ENCODE assay signal across 12 cellular contexts in genomic region chr14:26841920-26842741, GRCh38.
DNase-seq lines count a peak whose midpoint lies in the region; ATAC-seq and TF ChIP-seq lines count a peak whose summit lies in the region.
"Had no signal": no experiment of that assay in that cellular context is flagged by ENCODE, and none has a peak within 500 bp of the region (broad histone marks: within the 10 kb centered on the region; RNA-seq: fewer than 3 reads in every experiment).

No MANE protein-coding gene starts in this region.

- H3K79me2 ChIP-seq in Karpas-422 (ENCODE audit: low read length): no peaks in the 10 kb centered on the region

- H3K27me3 ChIP-seq in Karpas-422 (ENCODE audit: low read length): no peaks in the 10 kb centered on the region
- no peaks in the 10 kb centered on the region for H3K27me3 ChIP-seq in lower lobe of right lung (ENCODE audit: low read depth)
- no peaks in the 10 kb centered on the region for H3K27me3 ChIP-seq in neuronal stem cell (ENCODE audit: control insufficient read depth in 3 of 3, insufficient read depth in 3 of 3, low read depth in 1 of 3, low read length in 3 of 3)
- H3K27me3 ChIP-seq in HAP-1 (ENCODE audit: low read depth): no peaks in the 10 kb centered on the region

- H3K18ac ChIP-seq in neuronal stem cell (ENCODE audit: low read length): no peak overlapping the region

- H3K9me3 ChIP-seq in Karpas-422 (ENCODE audit: low read length) (peaks cover 71% of the 10 kb centered on the region), lower lobe of right lung (no peaks in the 10 kb centered on the region), neuronal stem cell (replicated peaks in 1 of 2; ENCODE audit: control insufficient read depth in 2 of 2, insufficient read depth in 1 of 2, low read depth in 1 of 2, low read length in 2 of 2) (no peaks in the 10 kb centered on the region), HAP-1 (no peaks in the 10 kb centered on the region)

- no peak overlapping the region for H3K4ac ChIP-seq in neuronal stem cell (ENCODE audit: low read length)

- H3K4me1 ChIP-seq in Karpas-422 (ENCODE audit: low read length) (no peaks in the 10 kb centered on the region), lower lobe of right lung (peaks cover 4% of the 10 kb centered on the region), neuronal stem cell (ENCODE audit: control insufficient read depth in 2 of 2, insufficient read depth in 1 of 2, low read depth in 1 of 2, low read length in 2 of 2) (peaks cover 1 to 9% of the 10 kb centered on the region in 2 donors), HAP-1 (no peaks in the 10 kb centered on the region)

- no peak for TF ChIP-seq CTCF in cardiac fibroblast (IDR thresholded peaks at IDR 0.05; ENCODE audit: low read depth, low read length)
- TF ChIP-seq CTCF in lower lobe of right lung (IDR thresholded peaks at IDR 0.05): no peak

- no peak overlapping the region for H3K23ac ChIP-seq in neuronal stem cell (ENCODE audit: low read depth, low read length, poor library complexity)

- H3K27ac ChIP-seq in Karpas-422 (ENCODE audit: low read length): no peak overlapping the region
- H3K27ac ChIP-seq in lower lobe of right lung: peak overlapping the region; percentile 53
- no peak overlapping the region for H3K27ac ChIP-seq in neuronal stem cell (replicated peaks; ENCODE audit: low read length)

- H3K36me3 ChIP-seq in Karpas-422 (ENCODE audit: insufficient read depth, low read length): peaks cover 4% of the 10 kb centered on the region; the same call in 1 of the 2 replicates
- no peaks in the 10 kb centered on the region for H3K36me3 ChIP-seq in lower lobe of right lung
- H3K36me3 ChIP-seq in neuronal stem cell (replicated peaks in 1 of 2; ENCODE audit: control insufficient read depth in 2 of 2, insufficient read depth in 2 of 2, low read length in 2 of 2): no peaks in the 10 kb centered on the region
- no peaks in the 10 kb centered on the region for H3K36me3 ChIP-seq in HAP-1 (replicated peaks)

- ATAC-seq in lower lobe of right lung: peak; percentile 96
- no peak for ATAC-seq in GM21786 (IDR thresholded peaks at IDR 0.05; ENCODE audit: unreplicated experiment)
- ATAC-seq in HG03025 (IDR thresholded peaks at IDR 0.05; ENCODE audit: low FRiP score, unreplicated experiment): no peak
- ATAC-seq: HCT116 had no signal

- H3K9ac ChIP-seq in Karpas-422 (ENCODE audit: low read length): no peak overlapping the region
- no peak overlapping the region for H3K9ac ChIP-seq in neuronal stem cell (ENCODE audit: low read depth, low read length, poor library complexity)

- H2BK15ac ChIP-seq in neuronal stem cell (ENCODE audit: low read length): no peak overlapping the region

- no peak overlapping the region for H3K4me3 ChIP-seq in Karpas-422 (ENCODE audit: low read length)
- H3K4me3 ChIP-seq in cardiac fibroblast (replicated peaks in 1 of 2; ENCODE audit: low read depth in 2 of 2, low read length in 2 of 2): no peak overlapping the region
- H3K4me3 ChIP-seq in lower lobe of right lung: no peak overlapping the region
- H3K4me3 ChIP-seq in neuronal stem cell (ENCODE audit: low read length in 2 of 2): no peak overlapping the region
- no peak overlapping the region for H3K4me3 ChIP-seq in HAP-1

- no peak overlapping the region for H3K4me2 ChIP-seq in Karpas-422 (ENCODE audit: low read depth, low read length, poor library complexity, severe bottlenecking)
- no peak overlapping the region for H3K4me2 ChIP-seq in neuronal stem cell (ENCODE audit: insufficient read depth, low read length, poor library complexity, severe bottlenecking)

- H3K9me2 ChIP-seq in Karpas-422 (replicated peaks; ENCODE audit: insufficient read depth, low read length): no peaks in the 10 kb centered on the region

- no peak overlapping the region for H3K14ac ChIP-seq in neuronal stem cell (ENCODE audit: low read length)

- H4K20me1 ChIP-seq in Karpas-422 (ENCODE audit: insufficient read depth, low read depth, low read length): no peaks in the 10 kb centered on the region

- no peak overlapping the region for H2AK5ac ChIP-seq in neuronal stem cell (ENCODE audit: low read depth, low read length)

- in situ Hi-C loops in HAP-1 (cut with MboI; ENCODE audit: low sequenced_read_pairs): no loop called here

- WGBS in neuronal stem cell (ENCODE audit: extremely low coverage in 2 of 2, insufficient read length in 2 of 2, insufficient replicate concordance in 1 of 2), 2 donors: no CpG with 5 or more reads among the region's 3 CpGs

- no peak overlapping the region for H4K91ac ChIP-seq in neuronal stem cell (ENCODE audit: low read depth, low read length, poor library complexity)

- H2AFZ ChIP-seq in Karpas-422 (ENCODE audit: low read length) (no peak overlapping the region), neuronal stem cell (ENCODE audit: low read length) (no peak overlapping the region)

- H2BK120ac ChIP-seq in neuronal stem cell (ENCODE audit: low read depth, low read length): no peak overlapping the region

- peak; percentile 79 for DNase-seq in A172 (ENCODE audit: low spot score)
- peak; percentile 19 for DNase-seq in Karpas-422
- peak; percentile 97 to 99 for DNase-seq in cardiac fibroblast (ENCODE audit: low read depth in 2 of 2)
- DNase-seq in lower lobe of right lung: no peak
- no peak for DNase-seq in neuronal stem cell (ENCODE audit: low spot score)
- DNase-seq in HAP-1 (ENCODE audit: low spot score in 2 of 2): no peak
- DNase-seq: CD4-positive, CD25-positive, alpha-beta regulatory T cell; central memory CD4-positive, alpha-beta T cell; small intestine had no signal

- no peak overlapping the region for H2BK5ac ChIP-seq in neuronal stem cell (ENCODE audit: low read length)

- intact Hi-C loops in lower lobe of right lung (cut with DNase I): no loop called here

- H2BK12ac ChIP-seq in neuronal stem cell (ENCODE audit: low read length): no peak overlapping the region

- no peaks in the 10 kb centered on the region for H3K79me1 ChIP-seq in neuronal stem cell (ENCODE audit: low read depth, low read length)

- H4K8ac ChIP-seq in neuronal stem cell (ENCODE audit: low read depth, low read length): no peak overlapping the region

Comparison
In these comparisons a context has a peak if more than half of its experiments do, and no peak if none do; other contexts are left out.
1. DNase-seq: peak in A172 (single experiment), Karpas-422 (single experiment) and cardiac fibroblast (2 of 2); none in lower lobe of right lung (single experiment), neuronal stem cell (single experiment) and HAP-1 (0 of 2).
2. ATAC-seq: peak in lower lobe of right lung (2 of 2); none in GM21786 (single experiment) and HG03025 (single experiment).